In genomic region chr3:51792206-51792605, GRCh38 we compare ENCODE assay signal across 2 cellular contexts.
TF ChIP-seq lines count a peak whose summit lies in the region.

No MANE protein-coding gene starts in this region.

TF ChIP-seq in GM23338, 12 proteins besides CTCF, POLR2A, EP300 and RAD21:
- TF ChIP-seq REST (IDR thresholded peaks at IDR 0.05; ENCODE audit: unreplicated experiment) (no peak), EZH2phosphoT487 (IDR thresholded peaks at IDR 0.05; ENCODE audit: unreplicated experiment) (no peak), NANOG (IDR thresholded peaks at IDR 0.05; ENCODE audit: borderline replicate concordance) (no peak), CREB1 (CRISPR knock-in tag; IDR thresholded peaks at IDR 0.05; ENCODE audit: low read depth) (no peak), ETS1 (IDR thresholded peaks at IDR 0.05) (no peak), ZNF462 (CRISPR knock-in tag; IDR thresholded peaks at IDR 0.05) (no peak), STAT1 (IDR thresholded peaks at IDR 0.05; ENCODE audit: unreplicated experiment) (no peak), ZNF114 (CRISPR knock-in tag; IDR thresholded peaks at IDR 0.05) (no peak), JUNB (IDR thresholded peaks at IDR 0.05; ENCODE audit: unreplicated experiment) (no peak), POLR2AphosphoS5 (IDR thresholded peaks at IDR 0.05; ENCODE audit: low read depth) (no peak), EZH2 (IDR thresholded peaks at IDR 0.05; ENCODE audit: low read depth, unreplicated experiment) (no peak)
TF ChIP-seq in GM23338: peak in this region for 0.

TF ChIP-seq in H1, 55 proteins besides CTCF, POLR2A, EP300 and RAD21:
- TF ChIP-seq EGR1 (IDR thresholded peaks at IDR 0.05; ENCODE audit: borderline replicate concordance, low read depth, low read length) (no peak), SIX5 (IDR thresholded peaks at IDR 0.05; ENCODE audit: low read depth, low read length) (no peak)
